12 cellular contexts compared by ENCODE assay signal in the genomic region with DNA sequence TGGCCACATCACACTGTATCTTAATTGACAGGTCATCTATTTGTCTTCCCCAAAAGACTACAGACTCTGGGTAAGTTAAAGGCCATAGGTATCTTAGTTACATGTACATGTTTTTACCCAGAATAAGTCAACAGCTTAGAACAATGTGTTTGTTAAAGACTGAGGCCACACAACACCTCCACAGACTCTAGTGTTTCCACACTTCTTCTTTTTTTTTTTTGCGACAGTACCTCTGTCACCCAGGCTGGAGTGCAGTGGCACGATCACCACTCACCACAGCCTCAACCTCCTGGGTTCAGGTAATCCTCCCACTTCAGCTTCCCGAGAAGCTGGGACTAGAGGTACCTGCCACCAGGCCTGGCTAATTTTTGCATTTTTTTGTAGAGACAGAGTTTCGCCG. TPM values are rescaled to one million over a fixed set of nuclear protein-coding genes. Genes with fewer than 3 reads are reported as not detected.
DNase-seq lines count a peak whose midpoint lies in the region; ATAC-seq and TF ChIP-seq lines count a peak whose summit lies in the region.
"Had no signal": no experiment of that assay in that cellular context is flagged by ENCODE, and none has a peak within 500 bp of the region (broad histone marks: within the 10 kb centered on the region; RNA-seq: fewer than 3 reads in every experiment).

No MANE protein-coding gene starts in this region.

- no peaks in the 10 kb centered on the region for H4K20me1 ChIP-seq in OCI-LY3 (ENCODE audit: insufficient read depth, low read length)
- no peaks in the 10 kb centered on the region for H4K20me1 ChIP-seq in smooth muscle cell (ENCODE audit: low read depth)

- H3K4me1 ChIP-seq in OCI-LY3 (ENCODE audit: low read length): peaks cover 32% of the 10 kb centered on the region
- peaks cover 7% of the 10 kb centered on the region for H3K4me1 ChIP-seq in smooth muscle cell (ENCODE audit: low read depth)

- H3F3A ChIP-seq in smooth muscle cell (ENCODE audit: low read depth): no peaks in the 10 kb centered on the region

- H3K4me3 ChIP-seq in OCI-LY3 (ENCODE audit: low read length): peak overlapping the region; percentile 83
- peak overlapping the region; percentile 77 for H3K4me3 ChIP-seq in epithelial cell of esophagus (ENCODE audit: low read length)
- H3K4me3 ChIP-seq in smooth muscle cell: peak overlapping the region; percentile 72

- DNase-seq in activated CD8-positive, alpha-beta memory T cell treated with anti-CD3 and anti-CD28 coated beads for 24 hours: peak; percentile 43
- no peak for DNase-seq in activated CD8-positive, alpha-beta memory T cell treated with anti-CD3 and anti-CD28 coated beads, Interleukin-2, amount 50 U/mL, for 48 hours
- no peak for DNase-seq in epithelial cell of esophagus (ENCODE audit: low read depth)
- no peak for DNase-seq in smooth muscle cell (lab: John Stamatoyannopoulos, UW; ENCODE audit: unreplicated experiment)
- DNase-seq in stimulated activated CD4-positive, alpha-beta T cell treated with anti-CD3 and anti-CD28 coated beads, Interleukin-1b, Interleukin-23, amount 100 ng/mL, for 48 hours: no peak
- no peak for DNase-seq in T1000 (lab: John Stamatoyannopoulos, UW)
- DNase-seq: amygdala, C1 segment of cervical spinal cord, kidney, RPMI8226 had no signal

- H3K27me3 ChIP-seq in OCI-LY3 (ENCODE audit: low read depth, low read length): no peaks in the 10 kb centered on the region
- H3K27me3 ChIP-seq in smooth muscle cell (ENCODE audit: low read depth): no peaks in the 10 kb centered on the region

- no peak for TF ChIP-seq CTCF in OCI-LY3 (IDR thresholded peaks at IDR 0.05; ENCODE audit: low read depth, low read length)
- no peak for TF ChIP-seq CTCF in epithelial cell of esophagus (IDR thresholded peaks at IDR 0.05; ENCODE audit: insufficient read depth, low read depth, low read length, missing control alignments)
- TF ChIP-seq CTCF in smooth muscle cell (IDR thresholded peaks at IDR 0.05; ENCODE audit: borderline replicate concordance, insufficient read depth, poor library complexity, severe bottlenecking): no peak

- H3K4me2 ChIP-seq in OCI-LY3 (ENCODE audit: low read length) (peak overlapping the region; percentile 92), smooth muscle cell (peak overlapping the region; percentile 95)

- peaks cover 15% of the 10 kb centered on the region for H3K36me3 ChIP-seq in OCI-LY3 (replicated peaks; ENCODE audit: low read depth, low read length)
- H3K36me3 ChIP-seq in smooth muscle cell (ENCODE audit: low read depth): no peaks in the 10 kb centered on the region

- WGBS in smooth muscle cell (ENCODE audit: low lambda C conversion rate): 85% methylated on average over 5 of the region's 5 CpGs

- H3K9me3 ChIP-seq in OCI-LY3 (ENCODE audit: insufficient read depth, low read length) (no peaks in the 10 kb centered on the region), smooth muscle cell (replicated peaks; ENCODE audit: low read depth) (no peaks in the 10 kb centered on the region)

- no peak for TF ChIP-seq POLR2A in GM18505 (IDR thresholded peaks at IDR 0.05; ENCODE audit: borderline replicate concordance, extremely low read depth, insufficient read depth, insufficient read length)

- H3K27ac ChIP-seq in OCI-LY3 (ENCODE audit: low read length): no peak overlapping the region
- no peak overlapping the region for H3K27ac ChIP-seq in smooth muscle cell (ENCODE audit: low read depth)

- H3K79me2 ChIP-seq in OCI-LY3 (ENCODE audit: low read length) (peaks cover 46% of the 10 kb centered on the region), smooth muscle cell (ENCODE audit: low read depth) (peaks cover 12% of the 10 kb centered on the region)

- no peak for ATAC-seq in GM18505 (IDR thresholded peaks at IDR 0.05; ENCODE audit: unreplicated experiment)

- H3K9ac ChIP-seq in OCI-LY3 (ENCODE audit: low read length) (peak overlapping the region; percentile 77; the same call in 1 of the 2 replicates), smooth muscle cell (ENCODE audit: low read depth) (peak overlapping the region; percentile 85)

- no peak overlapping the region for H2AFZ ChIP-seq in OCI-LY3 (ENCODE audit: low read depth, low read length)
- H2AFZ ChIP-seq in smooth muscle cell (ENCODE audit: low read depth): no peak overlapping the region

RNA-seq across cellular contexts. Expression of gene GPN3, which starts 1.3 kb away (rescaled TPM):
- 21.7 and 23.8 TPM in 2 replicates for total RNA-seq in smooth muscle cell
- 41.5 and 41.7 TPM in 2 replicates for polyA plus RNA-seq in smooth muscle cell

RNA-seq across cellular contexts. Expression of gene FAM216A, which starts 1.9 kb away (rescaled TPM):
- 9.1 and 13.3 TPM in 2 replicates for total RNA-seq in smooth muscle cell
- 11.3 and 14.0 TPM in 2 replicates for polyA plus RNA-seq in smooth muscle cell

RNA-seq across cellular contexts. Expression of gene ARPC3, which starts 16.7 kb away (rescaled TPM):
- total RNA-seq in smooth muscle cell: 349 and 507 TPM in 2 replicates
- 338 and 393 TPM in 2 replicates for polyA plus RNA-seq in smooth muscle cell

RNA-seq across cellular contexts. Expression of gene VPS29, which starts 35.1 kb away (rescaled TPM):
- 72.9 and 85.1 TPM in 2 replicates for total RNA-seq in smooth muscle cell
- 136 TPM in 2 replicates for polyA plus RNA-seq in smooth muscle cell

RNA-seq across cellular contexts. Expression of gene RAD9B, which starts 35.3 kb away (rescaled TPM):
- total RNA-seq in smooth muscle cell: not detected in 2 replicates
- polyA plus RNA-seq in smooth muscle cell: 0.64 TPM in 1 of 2 replicates, not detected in the other
